In the genomic region with DNA sequence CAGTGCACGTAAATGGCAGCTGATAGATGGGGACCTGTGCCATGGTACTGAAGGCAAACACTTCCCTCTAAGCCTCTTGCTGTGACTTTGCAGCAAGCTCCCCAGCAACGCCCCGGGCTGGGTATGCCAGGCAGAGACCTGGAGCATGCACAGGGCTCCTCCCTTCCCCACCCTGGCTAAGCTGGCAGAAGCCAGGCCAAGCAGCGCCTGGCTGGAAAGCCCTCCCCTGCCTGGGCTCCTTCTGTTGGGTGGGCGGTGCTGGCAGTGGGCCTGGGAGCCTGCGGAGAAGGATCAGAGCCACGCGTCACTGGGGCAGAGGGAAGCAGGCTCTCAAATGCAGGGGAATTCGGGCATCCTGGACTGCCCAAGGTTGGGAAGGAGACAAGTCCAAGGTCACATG, we compare ENCODE assay signal across 18 cellular contexts. TPM values are rescaled to one million over a fixed set of nuclear protein-coding genes. Genes with fewer than 3 reads are reported as not detected.
A peak's percentile ranks its signal among the peaks of the same experiment; 100 is the strongest.
DNase-seq lines count a peak whose midpoint lies in the region; ATAC-seq and TF ChIP-seq lines count a peak whose summit lies in the region.
"Had no signal": no experiment of that assay in that cellular context is flagged by ENCODE, and none has a peak within 500 bp of the region (broad histone marks: within the 10 kb centered on the region; RNA-seq: fewer than 3 reads in every experiment).

No MANE protein-coding gene starts in this region.

- H3K27me3 ChIP-seq in heart left ventricle = peaks cover 0 to 84% (median 28%) of the 10 kb centered on the region in 9 donors

- CTCF ChIA-PET in T-cell (lab: Charles Lee) = no interaction called here

- no peak overlapping the region for H3K27ac Mint-ChIP-seq in activated T-cell treated with anti-CD3 and anti-CD28 coated beads, Interleukin-2, amount 50 U/mL, for 72 hours
- H3K27ac Mint-ChIP-seq in T-cell = no peak overlapping the region
- H3K27ac Mint-ChIP-seq: activated naive CD8-positive, alpha-beta T cell treated with anti-CD3 and anti-CD28 coated beads for 36 hours had no signal

- peaks cover 30% of the 10 kb centered on the region for H3K27me3 Mint-ChIP-seq in activated T-cell treated with anti-CD3 and anti-CD28 coated beads, Interleukin-2, amount 50 U/mL, for 72 hours (ENCODE audit: low read depth)
- H3K27me3 Mint-ChIP-seq in T-cell = peaks cover 22 to 31% of the 10 kb centered on the region in 2 donors

- POLR2A ChIA-PET in T-cell (lab: Charles Lee) = no interaction called here

- H3K36me3 ChIP-seq in heart left ventricle = no peaks in the 10 kb centered on the region
- H3K36me3 ChIP-seq: transverse colon had no signal

- WGBS in heart left ventricle, 4 donors = 36 to 54% (median 46%) methylated on average over 5 to 9 of the region's 9 CpGs

- no peaks in the 10 kb centered on the region for H3K36me3 Mint-ChIP-seq in activated T-cell treated with anti-CD3 and anti-CD28 coated beads, Interleukin-2, amount 50 U/mL, for 72 hours (ENCODE audit: insufficient read depth in 2 of 2)
- no peaks in the 10 kb centered on the region for H3K36me3 Mint-ChIP-seq in T-cell
- H3K36me3 Mint-ChIP-seq: activated naive CD8-positive, alpha-beta T cell treated with anti-CD3 and anti-CD28 coated beads for 36 hours had no signal

- no peaks in the 10 kb centered on the region for H3K4me1 Mint-ChIP-seq in activated T-cell treated with anti-CD3 and anti-CD28 coated beads, Interleukin-2, amount 50 U/mL, for 72 hours (ENCODE audit: low read depth)
- H3K4me1 Mint-ChIP-seq in T-cell = peaks cover 0 to 7% (median 4%) of the 10 kb centered on the region in 3 donors
- H3K4me1 Mint-ChIP-seq: activated naive CD8-positive, alpha-beta T cell treated with anti-CD3 and anti-CD28 coated beads for 36 hours had no signal

- ATAC-seq in heart left ventricle = peak in 3 of 4 donors; percentile 30 to 34 (median 33)
- ATAC-seq in Right ventricle myocardium superior (ENCODE audit: poor library complexity) = no peak
- no peak for ATAC-seq in activated T-cell treated with anti-CD3 and anti-CD28 coated beads, Interleukin-2, amount 50 U/mL, for 72 hours (replicated peaks in 1 of 2)
- no peak for ATAC-seq in T-cell (replicated peaks in 1 of 4)
- ATAC-seq: GM12878 had no signal

- H3K4me3 ChIP-seq in heart left ventricle (no peak overlapping the region), fibroblast of the aortic adventitia (ENCODE audit: low read depth, low read length) (no peak overlapping the region)
- H3K4me3 ChIP-seq: coronary artery, GM12878, SK-N-MC, transverse colon had no signal

- no peak for DNase-seq in heart left ventricle
- DNase-seq in Right ventricle myocardium superior = no peak
- DNase-seq in NCI-H524 treated with DMSO at 0.1 percent for 48 hours (lab: John Stamatoyannopoulos, UW) = peak; percentile 65
- DNase-seq in fibroblast of the aortic adventitia (ENCODE audit: low read depth) = peak; percentile 60
- DNase-seq in ureter (ENCODE audit: low spot score) = peak; percentile 58
- DNase-seq in activated T-cell treated with anti-CD3 and anti-CD28 coated beads, Interleukin-2, amount 50 U/mL, for 72 hours = no peak
- DNase-seq in T-cell = no peak
- no peak for DNase-seq in DMS53 (lab: John Stamatoyannopoulos, UW)
- DNase-seq: activated naive CD8-positive, alpha-beta T cell treated with anti-CD3 and anti-CD28 coated beads for 36 hours; DND-41; NCI-H1436 treated with DMSO at 0.1 percent for 48 hours; transverse colon had no signal

- H3K27ac ChIP-seq in heart left ventricle = no peak overlapping the region
- H3K27ac ChIP-seq: coronary artery, parathyroid adenoma, SK-N-MC, transverse colon, VCaP had no signal

- no peak overlapping the region for H3K4me3 Mint-ChIP-seq in activated T-cell treated with anti-CD3 and anti-CD28 coated beads, Interleukin-2, amount 50 U/mL, for 72 hours
- no peak overlapping the region for H3K4me3 Mint-ChIP-seq in T-cell
- H3K4me3 Mint-ChIP-seq: activated naive CD8-positive, alpha-beta T cell treated with anti-CD3 and anti-CD28 coated beads for 36 hours had no signal

- H3K9me3 Mint-ChIP-seq in activated T-cell treated with anti-CD3 and anti-CD28 coated beads, Interleukin-2, amount 50 U/mL, for 72 hours = no peaks in the 10 kb centered on the region
- no peaks in the 10 kb centered on the region for H3K9me3 Mint-ChIP-seq in T-cell
- H3K9me3 Mint-ChIP-seq: activated naive CD8-positive, alpha-beta T cell treated with anti-CD3 and anti-CD28 coated beads for 36 hours had no signal

- TF ChIP-seq POLR2A in heart left ventricle (IDR thresholded peaks at IDR 0.05) = no peak

- intact Hi-C loops in heart left ventricle (cut with DNase I) (no loop called here), Right ventricle myocardium superior (cut with DNase I) (no loop called here)

- TF ChIP-seq CTCF in heart left ventricle (IDR thresholded peaks at IDR 0.05) (no peak), fibroblast of the aortic adventitia (IDR thresholded peaks at IDR 0.05; ENCODE audit: insufficient read depth, low read length) (no peak)

- H3K4me1 ChIP-seq in heart left ventricle = peaks cover 0 to 11% (median 0%) of the 10 kb centered on the region in 12 donors
- H3K4me1 ChIP-seq: parathyroid adenoma, transverse colon had no signal

- H3K9me3 ChIP-seq in heart left ventricle = no peaks in the 10 kb centered on the region
- H3K9me3 ChIP-seq: transverse colon had no signal

RNA-seq across cellular contexts. Expression of gene ATP2B3, which starts 3.6 kb away (rescaled TPM):
- total RNA-seq in heart left ventricle (under 1 TPM in 1 of 9 donors, not detected in 8; 0.12 TPM), Right ventricle myocardium superior (not detected), fibroblast of the aortic adventitia (ENCODE audit: low replicate concordance) (not detected in 2 replicates), ureter (not detected), T-cell (under 1 TPM in 1 of 5 donors, not detected in 4; 0.13 TPM)
- polyA plus RNA-seq in heart left ventricle = not detected
- total RNA-seq in activated T-cell treated with anti-CD3 and anti-CD28 coated beads, Interleukin-2, amount 50 U/mL, for 72 hours = not detected
- total RNA-seq: activated naive CD8-positive, alpha-beta T cell treated with anti-CD3 and anti-CD28 coated beads for 36 hours; fibroblast of villous mesenchyme; GM12878; transverse colon had no signal

RNA-seq across cellular contexts. Expression of gene BGN, which starts 26.3 kb away (rescaled TPM):
- 100 to 1,000 TPM in 2 of 9 donors, 10 to 100 TPM in 7; 55.7 to 264 (median 76.9) TPM for total RNA-seq in heart left ventricle
- polyA plus RNA-seq in heart left ventricle = 10 to 100 TPM; 57.9 to 86.3 TPM
- total RNA-seq in Right ventricle myocardium superior = 35.3 TPM
- total RNA-seq in fibroblast of the aortic adventitia (ENCODE audit: low replicate concordance) = 12.3 and 133 TPM in 2 replicates
- total RNA-seq in ureter = 77.5 TPM
- total RNA-seq in activated T-cell treated with anti-CD3 and anti-CD28 coated beads, Interleukin-2, amount 50 U/mL, for 72 hours = not detected
- under 1 TPM in 3 of 5 donors, not detected in 2; 0.25 to 0.70 (median 0.30) TPM for total RNA-seq in T-cell
- total RNA-seq: activated naive CD8-positive, alpha-beta T cell treated with anti-CD3 and anti-CD28 coated beads for 36 hours had no signal

RNA-seq across cellular contexts. Expression of gene HAUS7, which starts 50.7 kb away (rescaled TPM):
- total RNA-seq in heart left ventricle = 10 to 100 TPM; 15.3 to 28.2 (median 19.5) TPM
- polyA plus RNA-seq in heart left ventricle = 10 to 100 TPM; 23.9 to 25.8 TPM
- 18.6 TPM for total RNA-seq in Right ventricle myocardium superior
- 16.4 and 16.5 TPM in 2 replicates for total RNA-seq in fibroblast of the aortic adventitia (ENCODE audit: low replicate concordance)
- total RNA-seq in ureter = 33.3 TPM
- 10 to 100 TPM; 27.7 to 40.0 TPM for total RNA-seq in activated T-cell treated with anti-CD3 and anti-CD28 coated beads, Interleukin-2, amount 50 U/mL, for 72 hours
- total RNA-seq in T-cell = 10 to 100 TPM; 30.7 to 58.4 (median 48.6) TPM

Comparison
In these comparisons a context has a peak if more than half of its experiments do, and no peak if none do; other contexts are left out.
1. ATAC-seq: peak in heart left ventricle (3 of 4); none in Right ventricle myocardium superior (single experiment), activated T-cell treated with anti-CD3 and anti-CD28 coated beads, Interleukin-2, amount 50 U/mL, for 72 hours (0 of 2) and T-cell (0 of 4).
2. DNase-seq: peak in NCI-H524 treated with DMSO at 0.1 percent for 48 hours (single experiment), fibroblast of the aortic adventitia (single experiment) and ureter (single experiment); none in heart left ventricle (0 of 5), Right ventricle myocardium superior (single experiment), activated T-cell treated with anti-CD3 and anti-CD28 coated beads, Interleukin-2, amount 50 U/mL, for 72 hours (0 of 2), T-cell (0 of 34) and DMS53 (single experiment).